In genomic region chr4:48227662-48228061, GRCh38 we compare ENCODE assay signal across 14 cellular contexts. TPM values are rescaled to one million over a fixed set of nuclear protein-coding genes. Genes with fewer than 3 reads are reported as not detected.
DNase-seq lines count a peak whose midpoint lies in the region; ATAC-seq, FAIRE-seq and TF ChIP-seq lines count a peak whose summit lies in the region.
"Had no signal": no experiment of that assay in that cellular context is flagged by ENCODE, and none has a peak within 500 bp of the region (broad histone marks: within the 10 kb centered on the region; RNA-seq: fewer than 3 reads in every experiment).

No MANE protein-coding gene starts in this region.

- no peaks in the 10 kb centered on the region for H3K4me1 ChIP-seq in esophagus muscularis mucosa
- H3K4me1 ChIP-seq: upper lobe of left lung had no signal

- TF ChIP-seq POLR2A in esophagus muscularis mucosa (IDR thresholded peaks at IDR 0.05; ENCODE audit: low read depth): no peak

- CTCF ChIA-PET in GM10248 (lab: Yijun Ruan, JAX): interaction anchor here (0.9 kb wide), 1 partner anchor 10 kb away, joined by 3 read pairs; no protein-coding TSS in a partner anchor

- H3K27me3 ChIP-seq in esophagus muscularis mucosa: no peaks in the 10 kb centered on the region
- H3K27me3 ChIP-seq in WERI-Rb-1 (ENCODE audit: insufficient read depth, low read depth, severe bottlenecking): no peaks in the 10 kb centered on the region
- H3K27me3 ChIP-seq: upper lobe of left lung had no signal

- ATAC-seq in HG02759 (IDR thresholded peaks at IDR 0.05; ENCODE audit: unreplicated experiment) (peak; percentile 51), left colon (peak; percentile 42)

- H3K9me3 ChIP-seq in esophagus muscularis mucosa (no peaks in the 10 kb centered on the region), WERI-Rb-1 (ENCODE audit: severe bottlenecking) (no peaks in the 10 kb centered on the region)
- H3K9me3 ChIP-seq: upper lobe of left lung had no signal

- 76% methylated on average over 4 of the region's 4 CpGs for WGBS in esophagus muscularis mucosa

- FAIRE-seq in GM18507 (lab: Jason Lieb, UNC): peak; percentile 53

- H3K4me3 ChIP-seq in esophagus muscularis mucosa (no peak overlapping the region), WERI-Rb-1 (ENCODE audit: low read depth, low read length) (no peak overlapping the region)
- H3K4me3 ChIP-seq: SK-N-MC, upper lobe of left lung had no signal

- no peak for TF ChIP-seq EP300 in esophagus muscularis mucosa (IDR thresholded peaks at IDR 0.05)

- no peaks in the 10 kb centered on the region for H3K36me3 ChIP-seq in esophagus muscularis mucosa
- peaks cover 3% of the 10 kb centered on the region; the same call in 1 of the 2 replicates for H3K36me3 ChIP-seq in WERI-Rb-1
- H3K36me3 ChIP-seq: upper lobe of left lung had no signal

- DNase-seq in GM18507 (ENCODE audit: extremely low spot score, insufficient read length, low read depth) (no peak), NOMO-1 treated with DMSO at 0.1 percent for 48 hours (lab: John Stamatoyannopoulos, UW; ENCODE audit: unreplicated experiment) (peak; percentile 86), left colon (no peak), GM10248 (ENCODE audit: extremely low spot score) (no peak), esophagus muscularis mucosa (ENCODE audit: extremely low spot score) (no peak), WERI-Rb-1 (no peak), NCI-H1417 (lab: John Stamatoyannopoulos, UW) (no peak)
- DNase-seq: DMS53; kidney glomerular epithelial cell; NCI-H2107; stimulated activated CD4-positive, alpha-beta T cell treated with anti-CD3 and anti-CD28 coated beads, Interleukin-2, amount 100 ng/mL, for 48 hours; upper lobe of left lung had no signal

- intact Hi-C loops in left colon (cut with DNase I, micrococcal nuclease) (no loop called here), esophagus muscularis mucosa (cut with DNase I) (no loop called here)

- TF ChIP-seq CTCF in GM10248 (IDR thresholded peaks at IDR 0.05; ENCODE audit: control extremely low read depth, extremely low read depth, low read depth, missing control alignments): no peak
- no peak for TF ChIP-seq CTCF in esophagus muscularis mucosa (IDR thresholded peaks at IDR 0.05)
- no peak for TF ChIP-seq CTCF in WERI-Rb-1 (IDR thresholded peaks at IDR 0.05; ENCODE audit: low read depth, low read length)

- H3K27ac ChIP-seq in esophagus muscularis mucosa (replicated peaks in 1 of 4) (no peak overlapping the region), WERI-Rb-1 (no peak overlapping the region)
- H3K27ac ChIP-seq: SK-N-MC, upper lobe of left lung had no signal

- POLR2A ChIA-PET in GM10248 (lab: Yijun Ruan, JAX): no interaction called here

RNA-seq across cellular contexts. Expression of gene TEC, which starts 42.0 kb away (rescaled TPM):
- 1 to 10 TPM; 3.1 to 3.6 TPM for total RNA-seq in left colon
- total RNA-seq in esophagus muscularis mucosa: 1 to 10 TPM; 1.5 to 2.2 (median 1.9) TPM
